ENCODE assay signal across 13 cellular contexts in genomic region chr22:44031111-44031963, GRCh38. TPM values are rescaled to one million over a fixed set of nuclear protein-coding genes. Genes with fewer than 3 reads are reported as not detected.
DNase-seq lines count a peak whose midpoint lies in the region; ATAC-seq and TF ChIP-seq lines count a peak whose summit lies in the region.
"Had no signal": no experiment of that assay in that cellular context is flagged by ENCODE, and none has a peak within 500 bp of the region (broad histone marks: within the 10 kb centered on the region; RNA-seq: fewer than 3 reads in every experiment).

No MANE protein-coding gene starts in this region.

- no peak overlapping the region for H2AK5ac ChIP-seq in trophoblast cell (ENCODE audit: low read length)

- H3K79me2 ChIP-seq in trophoblast cell (ENCODE audit: control insufficient read depth, insufficient read depth, low read length, poor library complexity) = no peaks in the 10 kb centered on the region

- H4K12ac ChIP-seq in trophoblast cell (ENCODE audit: low read depth, low read length) = no peak overlapping the region

- no peak for TF ChIP-seq POLR2A in gastroesophageal sphincter (IDR thresholded peaks at IDR 0.05)

- H2BK120ac ChIP-seq in trophoblast cell (ENCODE audit: insufficient read depth, low read length, poor library complexity) = no peak overlapping the region

- no peaks in the 10 kb centered on the region for H3K79me1 ChIP-seq in trophoblast cell (ENCODE audit: low read length)

- peaks cover 5% of the 10 kb centered on the region for H3K36me3 Mint-ChIP-seq in activated CD8-positive, alpha-beta T cell treated with anti-CD3 and anti-CD28 coated beads, Interleukin-2, amount 10 ng/mL, durations not matched to agents 7 days and 5 days (ENCODE audit: low read depth)
- H3K36me3 Mint-ChIP-seq: WTC11 had no signal

- CTCF ChIA-PET in activated CD8-positive, alpha-beta T cell treated with anti-CD3 and anti-CD28 coated beads, Interleukin-2, amount 10 ng/mL, durations not matched to agents 7 days and 5 days (lab: Charles Lee) = interaction anchor here (2.7 kb wide), 1 partner anchor 38 kb away, joined by 11 read pairs; no protein-coding TSS in a partner anchor

- ATAC-seq in activated CD8-positive, alpha-beta T cell treated with anti-CD3 and anti-CD28 coated beads, Interleukin-2, amount 10 ng/mL, durations not matched to agents 7 days and 5 days = peak; percentile 30
- ATAC-seq in gastroesophageal sphincter = no peak
- peak; percentile 38 for ATAC-seq in stimulated activated naive CD8-positive, alpha-beta T cell treated with anti-CD3 and anti-CD28 coated beads, Interleukin-15, Interleukin-2, amounts not matched to agents 100 U/mL and 50 U/mL, for 24 hours
- ATAC-seq: WTC11 had no signal

- H4K91ac ChIP-seq in trophoblast cell (ENCODE audit: low read depth, low read length) = no peak overlapping the region

- H3K27ac ChIP-seq in gastroesophageal sphincter = peak overlapping the region in 3 of 4 donors; percentile 31 to 61 (median 57)
- no peak overlapping the region for H3K27ac ChIP-seq in trophoblast cell (ENCODE audit: low read depth, low read length)

- H2BK5ac ChIP-seq in trophoblast cell (ENCODE audit: low read depth, low read length, poor library complexity) = no peak overlapping the region

- peaks cover 34% of the 10 kb centered on the region for H3K4me1 Mint-ChIP-seq in activated CD8-positive, alpha-beta T cell treated with anti-CD3 and anti-CD28 coated beads, Interleukin-2, amount 10 ng/mL, durations not matched to agents 7 days and 5 days (ENCODE audit: low read depth)

- no peaks in the 10 kb centered on the region for H3K9me3 Mint-ChIP-seq in activated CD8-positive, alpha-beta T cell treated with anti-CD3 and anti-CD28 coated beads, Interleukin-2, amount 10 ng/mL, durations not matched to agents 7 days and 5 days (ENCODE audit: insufficient read depth)
- H3K9me3 Mint-ChIP-seq: WTC11 had no signal

- WGBS in gastroesophageal sphincter (ENCODE audit: low coverage in 1 of 2), 2 donors = 72 to 88% methylated on average over 10 to 12 of the region's 24 CpGs
- WGBS in trophoblast cell (ENCODE audit: extremely low coverage, insufficient coverage, insufficient read length) = no CpG with 5 or more reads among the region's 24 CpGs

- no peak for TF ChIP-seq CTCF in gastroesophageal sphincter (IDR thresholded peaks at IDR 0.05)

- H3K9ac ChIP-seq in trophoblast cell (ENCODE audit: low read length) = no peak overlapping the region

- H3K27me3 Mint-ChIP-seq in activated CD8-positive, alpha-beta T cell treated with anti-CD3 and anti-CD28 coated beads, Interleukin-2, amount 10 ng/mL, durations not matched to agents 7 days and 5 days (ENCODE audit: low read depth) = no peaks in the 10 kb centered on the region

- no peak overlapping the region for H3K4me2 ChIP-seq in trophoblast cell (ENCODE audit: low read length)

- no peak overlapping the region for H3K23ac ChIP-seq in trophoblast cell (ENCODE audit: low read length)

- no peaks in the 10 kb centered on the region for H3K9me3 ChIP-seq in gastroesophageal sphincter
- H3K9me3 ChIP-seq in trophoblast cell (ENCODE audit: insufficient read depth, low read depth, low read length) = no peaks in the 10 kb centered on the region
- H3K9me3 ChIP-seq: pancreas, Peyer's patch had no signal

- no peak overlapping the region for H3K14ac ChIP-seq in trophoblast cell (ENCODE audit: low read length)

- DNase-seq in activated T-cell treated with anti-CD3 and anti-CD28 coated beads, Interleukin-2, amount 50 U/mL, for 48 hours = peak; percentile 24 to 42
- DNase-seq in activated T-cell treated with anti-CD3 and anti-CD28 coated beads, Interleukin-2, amount 50 U/mL, for 1 hour = no peak
- no peak for DNase-seq in activated CD8-positive, alpha-beta T cell treated with anti-CD3 and anti-CD28 coated beads, Interleukin-2, amount 10 ng/mL, durations not matched to agents 7 days and 5 days
- DNase-seq in stimulated activated naive CD8-positive, alpha-beta T cell treated with anti-CD3 and anti-CD28 coated beads, Interleukin-15, Interleukin-2, amounts not matched to agents 100 U/mL and 50 U/mL, for 24 hours = peak; percentile 12
- no peak for DNase-seq in NCI-H187 treated with DMSO at 0.1 percent for 48 hours (lab: John Stamatoyannopoulos, UW)
- no peak for DNase-seq in NCI-H446 (lab: John Stamatoyannopoulos, UW)
- no peak for DNase-seq in trophoblast cell
- DNase-seq: islet precursor cell, NCI-H1436, pancreas, Peyer's patch had no signal

- TF ChIP-seq EP300 in gastroesophageal sphincter (IDR thresholded peaks at IDR 0.05) = no peak

- H2AFZ ChIP-seq in trophoblast cell (ENCODE audit: insufficient read depth, low read length, poor library complexity) = no peak overlapping the region

- no peaks in the 10 kb centered on the region for H3K36me3 ChIP-seq in gastroesophageal sphincter
- H3K36me3 ChIP-seq in trophoblast cell (ENCODE audit: control insufficient read depth in 1 of 2, insufficient read depth in 2 of 2, low read length in 2 of 2) = no peaks in the 10 kb centered on the region
- H3K36me3 ChIP-seq: pancreas, Peyer's patch had no signal

- H3K4me1 ChIP-seq in gastroesophageal sphincter (peaks cover 0 to 61% (median 6%) of the 10 kb centered on the region in 3 donors), trophoblast cell (ENCODE audit: control insufficient read depth in 1 of 2, insufficient read depth in 2 of 2, low read length in 2 of 2) (peaks cover 0 to 2% of the 10 kb centered on the region in 2 experiments)
- H3K4me1 ChIP-seq: pancreas had no signal

- H2BK12ac ChIP-seq in trophoblast cell (ENCODE audit: low read length) = no peak overlapping the region

- H3K4ac ChIP-seq in trophoblast cell (ENCODE audit: low read depth, low read length) = no peak overlapping the region

- H3K27me3 ChIP-seq in gastroesophageal sphincter (no peaks in the 10 kb centered on the region), trophoblast cell (ENCODE audit: insufficient read depth, low read length) (no peaks in the 10 kb centered on the region)
- H3K27me3 ChIP-seq: pancreas, Peyer's patch had no signal

- H3K27ac Mint-ChIP-seq in activated CD8-positive, alpha-beta T cell treated with anti-CD3 and anti-CD28 coated beads, Interleukin-2, amount 10 ng/mL, durations not matched to agents 7 days and 5 days = peak overlapping the region; percentile 71
- H3K27ac Mint-ChIP-seq: WTC11 had no signal

- POLR2A ChIA-PET in activated CD8-positive, alpha-beta T cell treated with anti-CD3 and anti-CD28 coated beads, Interleukin-2, amount 10 ng/mL, durations not matched to agents 7 days and 5 days (lab: Charles Lee) = interaction anchor here (0.6 to 1.8 kb wide), 2 partner anchors 8 to 180 kb away, joined by 5 to 6 read pairs; no protein-coding TSS in a partner anchor

- no peak overlapping the region for H4K8ac ChIP-seq in trophoblast cell (ENCODE audit: low read depth, low read length)

- H3K4me3 Mint-ChIP-seq in activated CD8-positive, alpha-beta T cell treated with anti-CD3 and anti-CD28 coated beads, Interleukin-2, amount 10 ng/mL, durations not matched to agents 7 days and 5 days = no peak overlapping the region
- H3K4me3 Mint-ChIP-seq: WTC11 had no signal

- H3K4me3 ChIP-seq in gastroesophageal sphincter (no peak overlapping the region), trophoblast cell (ENCODE audit: low read depth, low read length) (no peak overlapping the region)
- H3K4me3 ChIP-seq: pancreas, Peyer's patch had no signal

- no peak overlapping the region for H3K18ac ChIP-seq in trophoblast cell (ENCODE audit: low read length)

RNA-seq across cellular contexts. Expression of gene PARVB, which starts 7.2 kb away (rescaled TPM):
- total RNA-seq in activated CD8-positive, alpha-beta T cell treated with anti-CD3 and anti-CD28 coated beads, Interleukin-2, amount 10 ng/mL, durations not matched to agents 7 days and 5 days = 10 to 100 TPM; 39.4 to 41.0 TPM
- 10 to 100 TPM; 32.1 to 61.9 (median 41.9) TPM for total RNA-seq in gastroesophageal sphincter
- polyA plus RNA-seq in trophoblast cell (2013) = 0.94 and 1.00 TPM in 2 replicates

Comparison
In these comparisons a context has a peak if more than half of its experiments do, and no peak if none do; other contexts are left out.
1. DNase-seq: peak in activated T-cell treated with anti-CD3 and anti-CD28 coated beads, Interleukin-2, amount 50 U/mL, for 48 hours (2 of 2) and stimulated activated naive CD8-positive, alpha-beta T cell treated with anti-CD3 and anti-CD28 coated beads, Interleukin-15, Interleukin-2, amounts not matched to agents 100 U/mL and 50 U/mL, for 24 hours (single experiment); none in activated T-cell treated with anti-CD3 and anti-CD28 coated beads, Interleukin-2, amount 50 U/mL, for 1 hour (single experiment), activated CD8-positive, alpha-beta T cell treated with anti-CD3 and anti-CD28 coated beads, Interleukin-2, amount 10 ng/mL, durations not matched to agents 7 days and 5 days (single experiment), NCI-H187 treated with DMSO at 0.1 percent for 48 hours (single experiment), NCI-H446 (0 of 2) and trophoblast cell (0 of 2).